ENCODE assay signal across 35 cellular contexts in genomic region chr22:47727656-47728055, GRCh38.
"Had no signal": no experiment of that assay in that cellular context is flagged by ENCODE, and none has a peak within 500 bp of the region (broad histone marks: within the 10 kb centered on the region; RNA-seq: fewer than 3 reads in every experiment).

No MANE protein-coding gene starts in this region.

- H3K79me2 ChIP-seq: hepatocyte had no signal

- H3K27ac ChIP-seq: adrenal gland, body of pancreas, cardiac muscle cell, colonic mucosa, esophagus muscularis mucosa, gastroesophageal sphincter, heart right ventricle, hepatocyte, WERI-Rb-1 had no signal

- H3K4me3 Mint-ChIP-seq: activated CD4-positive, alpha-beta memory T cell treated with anti-CD3 and anti-CD28 coated beads for 36 hours; activated CD4-positive, alpha-beta T cell treated with anti-CD3 and anti-CD28 coated beads for 36 hours; activated CD4-positive, alpha-beta T cell treated with anti-CD3 and anti-CD28 coated beads, Interleukin-2, amount 10 ng/mL, durations not matched to agents 24 days and 14 days; activated CD8-positive, alpha-beta memory T cell treated with anti-CD3 and anti-CD28 coated beads, Interleukin-2, amount 10 ng/mL, durations not matched to agents 7 days and 5 days; activated CD8-positive, alpha-beta T cell treated with anti-CD3 and anti-CD28 coated beads, Interleukin-2, amount 10 ng/mL, durations not matched to agents 7 days and 5 days; activated naive CD4-positive, alpha-beta T cell treated with anti-CD3 and anti-CD28 coated beads for 36 hours; activated naive CD4-positive, alpha-beta T cell treated with anti-CD3 and anti-CD28 coated beads, Interleukin-2, amount 50 U/mL, for 24 hours; activated naive CD8-positive, alpha-beta T cell treated with anti-CD3 and anti-CD28 coated beads for 36 hours; activated naive CD8-positive, alpha-beta T cell treated with anti-CD3 and anti-CD28 coated beads, Interleukin-2, amount 50 U/mL, for 24 hours; activated T-helper 1 cell treated with anti-CD3 and anti-CD28 coated beads, Interleukin-12 subunit alpha, Interleukin-12 subunit beta, Interleukin-2, Interleukin-4 antibody, amounts not matched to agents 30 ng/mL and 10 ng/mL and 1 ng/mL, durations not matched to agents 14 hours and 24 hours and 36 hours; T-helper 17 cell; T-helper 2 cell treated with Interferon-gamma antibody and Interleukin-4, amounts not matched to agents 5 μg/mL and 100 μg/mL, for 36 hours had no signal

- H3K4me1 Mint-ChIP-seq: activated CD4-positive, alpha-beta T cell treated with anti-CD3 and anti-CD28 coated beads for 36 hours; activated CD4-positive, alpha-beta T cell treated with anti-CD3 and anti-CD28 coated beads, Interleukin-2, amount 10 ng/mL, durations not matched to agents 24 days and 14 days; activated CD8-positive, alpha-beta memory T cell treated with anti-CD3 and anti-CD28 coated beads, Interleukin-2, amount 10 ng/mL, durations not matched to agents 7 days and 5 days; activated naive CD4-positive, alpha-beta T cell treated with anti-CD3 and anti-CD28 coated beads, Interleukin-2, amount 50 U/mL, for 24 hours; activated naive CD8-positive, alpha-beta T cell treated with anti-CD3 and anti-CD28 coated beads for 36 hours; activated naive CD8-positive, alpha-beta T cell treated with anti-CD3 and anti-CD28 coated beads, Interleukin-2, amount 50 U/mL, for 24 hours; T-helper 17 cell had no signal

- H3K36me3 Mint-ChIP-seq: activated CD4-positive, alpha-beta memory T cell treated with anti-CD3 and anti-CD28 coated beads for 36 hours; activated CD8-positive, alpha-beta memory T cell treated with anti-CD3 and anti-CD28 coated beads, Interleukin-2, amount 10 ng/mL, durations not matched to agents 7 days and 5 days; activated naive CD4-positive, alpha-beta T cell treated with anti-CD3 and anti-CD28 coated beads, Interleukin-2, amount 50 U/mL, for 24 hours; activated naive CD8-positive, alpha-beta T cell treated with anti-CD3 and anti-CD28 coated beads for 36 hours had no signal

- ATAC-seq: activated CD4-positive, alpha-beta T cell treated with anti-CD3 and anti-CD28 coated beads for 36 hours; activated CD8-positive, alpha-beta memory T cell treated with anti-CD3 and anti-CD28 coated beads, Interleukin-2, amount 10 ng/mL, durations not matched to agents 7 days and 5 days; activated CD8-positive, alpha-beta T cell treated with anti-CD3 and anti-CD28 coated beads, Interleukin-2, amount 10 ng/mL, durations not matched to agents 7 days and 5 days; activated naive CD8-positive, alpha-beta T cell treated with anti-CD3 and anti-CD28 coated beads, Interleukin-2, amount 50 U/mL, for 24 hours; body of pancreas; gastroesophageal sphincter; heart right ventricle; T-helper 17 cell had no signal

- H3K27me3 ChIP-seq: adrenal gland, body of pancreas, cardiac muscle cell, colonic mucosa, hepatocyte had no signal

- H3K4me2 ChIP-seq: hepatocyte had no signal

- DNase-seq: activated CD4-positive, alpha-beta memory T cell treated with anti-CD3 and anti-CD28 coated beads for 36 hours; activated CD4-positive, alpha-beta T cell treated with anti-CD3 and anti-CD28 coated beads for 36 hours; activated CD4-positive, CD25-positive, alpha-beta regulatory T cell; activated CD4-positive, CD25-positive, alpha-beta regulatory T cell treated with anti-CD3 and anti-CD28 coated beads, Interleukin-2, amount 50 U/mL, for 72 hours; activated CD8-positive, alpha-beta memory T cell treated with anti-CD3 and anti-CD28 coated beads, Interleukin-2, amount 10 ng/mL, durations not matched to agents 7 days and 5 days; activated CD8-positive, alpha-beta memory T cell treated with anti-CD3 and anti-CD28 coated beads, Interleukin-2, amount 50 U/mL, for 4 hours; activated CD8-positive, alpha-beta T cell treated with anti-CD3 and anti-CD28 coated beads, Interleukin-2, amount 10 ng/mL, durations not matched to agents 7 days and 5 days; activated effector memory CD4-positive, alpha-beta T cell treated with anti-CD3 and anti-CD28 coated beads, Interleukin-2, amount 50 U/mL, for 16 hours; activated naive CD4-positive, alpha-beta T cell treated with anti-CD3 and anti-CD28 coated beads for 36 hours; activated naive CD8-positive, alpha-beta T cell treated with anti-CD3 and anti-CD28 coated beads for 36 hours; activated naive CD8-positive, alpha-beta T cell treated with anti-CD3 and anti-CD28 coated beads, Interleukin-2, amount 50 U/mL, for 24 hours; activated T-cell treated with anti-CD3 and anti-CD28 coated beads, Interleukin-2, amount 50 U/mL, for 1 hour; activated T-cell treated with anti-CD3 and anti-CD28 coated beads, Interleukin-2, amount 50 U/mL, for 48 hours; adrenal gland; amygdala; aorta; body of pancreas; central memory CD4-positive, alpha-beta T cell; cerebellar nuclear complex; colonic mucosa; effector CD8-positive, alpha-beta T cell; foreskin melanocyte; heart right ventricle; T-helper 17 cell; T1000; WERI-Rb-1 had no signal

- H3K4me3 ChIP-seq: adrenal gland, body of pancreas, cardiac muscle cell, colonic mucosa, esophagus muscularis mucosa, gastroesophageal sphincter, heart right ventricle, hepatocyte had no signal

- H3K27ac Mint-ChIP-seq: activated CD4-positive, alpha-beta memory T cell treated with anti-CD3 and anti-CD28 coated beads for 36 hours; activated CD4-positive, alpha-beta T cell treated with anti-CD3 and anti-CD28 coated beads for 36 hours; activated CD4-positive, alpha-beta T cell treated with anti-CD3 and anti-CD28 coated beads, Interleukin-2, amount 10 ng/mL, durations not matched to agents 24 days and 14 days; activated CD8-positive, alpha-beta memory T cell treated with anti-CD3 and anti-CD28 coated beads, Interleukin-2, amount 10 ng/mL, durations not matched to agents 7 days and 5 days; activated CD8-positive, alpha-beta T cell treated with anti-CD3 and anti-CD28 coated beads, Interleukin-2, amount 10 ng/mL, durations not matched to agents 7 days and 5 days; activated naive CD4-positive, alpha-beta T cell treated with anti-CD3 and anti-CD28 coated beads for 36 hours; activated naive CD4-positive, alpha-beta T cell treated with anti-CD3 and anti-CD28 coated beads, Interleukin-2, amount 50 U/mL, for 24 hours; activated naive CD8-positive, alpha-beta T cell treated with anti-CD3 and anti-CD28 coated beads for 36 hours; activated naive CD8-positive, alpha-beta T cell treated with anti-CD3 and anti-CD28 coated beads, Interleukin-2, amount 50 U/mL, for 24 hours; activated T-helper 1 cell treated with anti-CD3 and anti-CD28 coated beads, Interleukin-12 subunit alpha, Interleukin-12 subunit beta, Interleukin-2, Interleukin-4 antibody, amounts not matched to agents 30 ng/mL and 10 ng/mL and 1 ng/mL, durations not matched to agents 14 hours and 24 hours and 36 hours; activated T-helper 2 cell treated with anti-CD3 and anti-CD28 coated beads, Interferon-gamma antibody, Interleukin-2, Interleukin-4, amounts not matched to agents 10 μg/mL and 5 μg/mL and 100 μg/mL, durations not matched to agents 14 hours and 24 hours and 36 hours; T-helper 17 cell; T-helper 2 cell treated with Interferon-gamma antibody and Interleukin-4, amounts not matched to agents 5 μg/mL and 100 μg/mL, for 36 hours had no signal

- H3K9me3 Mint-ChIP-seq: activated CD4-positive, alpha-beta T cell treated with anti-CD3 and anti-CD28 coated beads, Interleukin-2, amount 10 ng/mL, durations not matched to agents 24 days and 14 days; activated naive CD4-positive, alpha-beta T cell treated with anti-CD3 and anti-CD28 coated beads, Interleukin-2, amount 50 U/mL, for 24 hours had no signal

- H3K36me3 ChIP-seq: adrenal gland, cardiac muscle cell, colonic mucosa, esophagus muscularis mucosa, gastroesophageal sphincter, heart right ventricle, WERI-Rb-1 had no signal

- H3K9me3 ChIP-seq: adrenal gland, body of pancreas, colonic mucosa had no signal

- H3K4me1 ChIP-seq: adrenal gland, body of pancreas, colonic mucosa, esophagus muscularis mucosa, gastroesophageal sphincter, heart right ventricle had no signal
